Comparison of ENCODE assay signal across 27 cellular contexts in genomic region chr15:87489902-87490301, GRCh38.
"Had no signal": no experiment of that assay in that cellular context is flagged by ENCODE, and none has a peak within 500 bp of the region (broad histone marks: within the 10 kb centered on the region; RNA-seq: fewer than 3 reads in every experiment).

No MANE protein-coding gene starts in this region.

- H3K4me1 ChIP-seq: prostate gland, suprapubic skin, vagina had no signal

- H3K36me3 ChIP-seq: left ventricle myocardium inferior, prostate gland, suprapubic skin, vagina had no signal

- H3K4me1 Mint-ChIP-seq: activated CD4-positive, alpha-beta T cell treated with anti-CD3 and anti-CD28 coated beads, Interleukin-2, amount 10 ng/mL, durations not matched to agents 7 days and 5 days; activated naive CD4-positive, alpha-beta T cell treated with anti-CD3 and anti-CD28 coated beads, Interleukin-2, amount 10 ng/mL, durations not matched to agents 7 days and 5 days; activated naive CD8-positive, alpha-beta T cell treated with anti-CD3 and anti-CD28 coated beads, Interleukin-2, amount 50 U/mL, for 24 hours; immature natural killer cell; naive B cell; stimulated activated naive CD8-positive, alpha-beta T cell treated with anti-CD3 and anti-CD28 coated beads, Interleukin-15, amount 100 ng/mL, for 72 hours had no signal

- H3K9me3 ChIP-seq: left ventricle myocardium inferior, prostate gland, suprapubic skin, vagina had no signal

- H3K4me3 Mint-ChIP-seq: activated CD4-positive, alpha-beta T cell treated with anti-CD3 and anti-CD28 coated beads, Interleukin-2, amount 10 ng/mL, durations not matched to agents 7 days and 5 days; activated naive CD4-positive, alpha-beta T cell treated with anti-CD3 and anti-CD28 coated beads, Interleukin-2, amount 10 ng/mL, durations not matched to agents 7 days and 5 days; activated naive CD8-positive, alpha-beta T cell treated with anti-CD3 and anti-CD28 coated beads, Interleukin-2, amount 50 U/mL, for 24 hours; brain; effector memory CD8-positive, alpha-beta T cell; immature natural killer cell; naive B cell; stimulated activated naive CD8-positive, alpha-beta T cell treated with anti-CD3 and anti-CD28 coated beads, Interleukin-15, amount 100 ng/mL, for 72 hours had no signal

- H3K4me3 ChIP-seq: left ventricle myocardium inferior, mucosa of descending colon, prostate gland, skin epidermis, suprapubic skin, vagina had no signal

- H3K27ac ChIP-seq: epithelial cell of prostate, left ventricle myocardium inferior, prostate gland, skin epidermis, suprapubic skin, vagina had no signal

- H3K9me3 Mint-ChIP-seq: activated naive CD4-positive, alpha-beta T cell treated with anti-CD3 and anti-CD28 coated beads, Interleukin-2, amount 10 ng/mL, durations not matched to agents 7 days and 5 days; stimulated activated naive CD8-positive, alpha-beta T cell treated with anti-CD3 and anti-CD28 coated beads, Interleukin-15, amount 100 ng/mL, for 72 hours had no signal

- H3K27me3 Mint-ChIP-seq: activated CD4-positive, alpha-beta T cell treated with anti-CD3 and anti-CD28 coated beads, Interleukin-2, amount 10 ng/mL, durations not matched to agents 7 days and 5 days; activated naive CD4-positive, alpha-beta T cell treated with anti-CD3 and anti-CD28 coated beads, Interleukin-2, amount 10 ng/mL, durations not matched to agents 7 days and 5 days; activated naive CD8-positive, alpha-beta T cell treated with anti-CD3 and anti-CD28 coated beads, Interleukin-2, amount 50 U/mL, for 24 hours; naive B cell; stimulated activated naive CD8-positive, alpha-beta T cell treated with anti-CD3 and anti-CD28 coated beads, Interleukin-15, amount 100 ng/mL, for 72 hours had no signal

- H3K27ac Mint-ChIP-seq: activated CD4-positive, alpha-beta T cell treated with anti-CD3 and anti-CD28 coated beads, Interleukin-2, amount 10 ng/mL, durations not matched to agents 7 days and 5 days; activated naive CD4-positive, alpha-beta T cell treated with anti-CD3 and anti-CD28 coated beads, Interleukin-2, amount 10 ng/mL, durations not matched to agents 7 days and 5 days; activated naive CD8-positive, alpha-beta T cell treated with anti-CD3 and anti-CD28 coated beads, Interleukin-2, amount 50 U/mL, for 24 hours; effector memory CD8-positive, alpha-beta T cell; immature natural killer cell; naive B cell; stimulated activated naive CD8-positive, alpha-beta T cell treated with anti-CD3 and anti-CD28 coated beads, Interleukin-15, amount 100 ng/mL, for 72 hours had no signal

- H3K27me3 ChIP-seq: suprapubic skin, vagina had no signal

- H3K36me3 Mint-ChIP-seq: activated naive CD4-positive, alpha-beta T cell treated with anti-CD3 and anti-CD28 coated beads, Interleukin-2, amount 10 ng/mL, durations not matched to agents 7 days and 5 days; brain; immature natural killer cell; naive B cell had no signal

- ATAC-seq: activated naive CD8-positive, alpha-beta T cell treated with anti-CD3 and anti-CD28 coated beads, Interleukin-2, amount 50 U/mL, for 24 hours; effector memory CD8-positive, alpha-beta T cell; mucosa of descending colon; right cardiac atrium; stimulated activated naive CD8-positive, alpha-beta T cell treated with anti-CD3 and anti-CD28 coated beads, Interleukin-15, amount 100 ng/mL, for 72 hours had no signal

- DNase-seq: activated CD4-positive, alpha-beta T cell treated with anti-CD3 and anti-CD28 coated beads, Interleukin-2, amount 10 ng/mL, durations not matched to agents 7 days and 5 days; activated CD8-positive, alpha-beta memory T cell treated with anti-CD3 and anti-CD28 coated beads, Interleukin-2, amount 50 U/mL, for 4 hours; activated effector memory CD4-positive, alpha-beta T cell treated with Interleukin-2 at 50 U/mL for 16 hours; activated naive CD4-positive, alpha-beta T cell treated with anti-CD3 and anti-CD28 coated beads, Interleukin-2, amount 10 ng/mL, durations not matched to agents 7 days and 5 days; activated naive CD8-positive, alpha-beta T cell treated with anti-CD3 and anti-CD28 coated beads, Interleukin-2, amount 50 U/mL, for 24 hours; activated T-cell treated with anti-CD3 and anti-CD28 coated beads, Interleukin-2, amount 50 U/mL, for 48 hours; caudate nucleus; effector memory CD8-positive, alpha-beta T cell; foreskin fibroblast; head of caudate nucleus; immature natural killer cell; kidney glomerular epithelial cell; left ventricle myocardium inferior; mammary epithelial cell; mucosa of descending colon; naive B cell; right cardiac atrium; stimulated activated CD4-positive, alpha-beta T cell treated with anti-CD3 and anti-CD28 coated beads, Interleukin-15, amount 100 ng/mL, for 24 hours; stimulated activated CD4-positive, alpha-beta T cell treated with anti-CD3 and anti-CD28 coated beads, Interleukin-2, amount 100 ng/mL, for 48 hours; stimulated activated naive CD8-positive, alpha-beta T cell treated with anti-CD3 and anti-CD28 coated beads, Interleukin-15, amount 100 ng/mL, for 72 hours; trophoblast cell had no signal
